ENCODE assay signal across 22 cellular contexts in the genomic region with DNA sequence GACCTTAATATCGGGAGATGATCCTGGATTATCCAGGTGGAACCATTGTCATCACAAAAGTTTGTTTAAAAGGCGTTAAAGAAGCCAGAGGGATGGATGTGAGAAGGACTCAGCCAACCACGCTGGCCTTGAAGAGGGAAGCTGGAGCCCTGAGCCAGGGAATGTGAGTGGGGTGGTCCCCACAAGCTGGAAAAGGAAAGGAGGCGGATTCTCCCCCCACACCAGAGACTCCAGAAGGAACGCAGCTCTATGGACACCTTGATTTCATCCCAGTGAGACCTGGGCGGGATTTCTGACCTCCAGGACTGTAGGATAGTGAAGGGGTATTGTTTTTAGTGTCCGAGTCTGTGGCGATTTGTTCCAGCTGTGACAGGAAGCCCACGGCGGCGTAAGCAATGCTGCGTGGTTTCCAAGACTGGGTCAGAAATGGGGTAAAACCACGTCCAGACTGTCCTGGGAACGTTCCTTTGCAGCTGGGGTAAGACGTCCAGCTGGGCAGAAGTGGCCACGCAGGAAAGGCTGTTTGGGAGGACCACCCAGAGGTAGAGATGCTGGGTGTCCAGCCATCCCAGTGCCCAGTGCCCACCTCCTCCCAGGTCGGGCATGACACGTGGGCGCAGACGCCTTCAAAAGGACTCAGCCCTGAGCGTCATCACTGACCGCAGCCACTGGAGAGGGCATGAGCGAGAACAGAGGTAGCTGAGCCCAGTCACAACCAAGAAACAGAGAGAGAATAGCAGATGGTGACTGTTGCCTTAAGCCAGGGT.
"Had no signal": no experiment of that assay in that cellular context is flagged by ENCODE, and none has a peak within 500 bp of the region (broad histone marks: within the 10 kb centered on the region; RNA-seq: fewer than 3 reads in every experiment).

No MANE protein-coding gene starts in this region.

- H3K9ac ChIP-seq: SK-N-SH had no signal

- H3K27ac ChIP-seq: HL-60 had no signal

- H3K4me2 ChIP-seq: SK-N-SH had no signal

- DNase-seq: KBM-7, NCI-H1048, NCI-H1105 treated with DMSO at 0.1 percent for 48 hours, NCI-H1436, NCI-H187, NCI-H2029, NCI-H2081 treated with DMSO at 0.1 percent for 48 hours, NCI-H2171, NCI-H226, NCI-H446, NCI-H510A, NCI-H524 treated with DMSO at 0.1 percent for 48 hours, NCI-H69, NCI-H774, Right ventricle myocardium superior, RPMI8226, SIG-M5, SK-N-SH, SW 1271 had no signal

- FAIRE-seq: HTR-8/SVneo, RCC 7860 had no signal

- H3K9me3 ChIP-seq: SK-N-SH had no signal
